In the genomic region with DNA sequence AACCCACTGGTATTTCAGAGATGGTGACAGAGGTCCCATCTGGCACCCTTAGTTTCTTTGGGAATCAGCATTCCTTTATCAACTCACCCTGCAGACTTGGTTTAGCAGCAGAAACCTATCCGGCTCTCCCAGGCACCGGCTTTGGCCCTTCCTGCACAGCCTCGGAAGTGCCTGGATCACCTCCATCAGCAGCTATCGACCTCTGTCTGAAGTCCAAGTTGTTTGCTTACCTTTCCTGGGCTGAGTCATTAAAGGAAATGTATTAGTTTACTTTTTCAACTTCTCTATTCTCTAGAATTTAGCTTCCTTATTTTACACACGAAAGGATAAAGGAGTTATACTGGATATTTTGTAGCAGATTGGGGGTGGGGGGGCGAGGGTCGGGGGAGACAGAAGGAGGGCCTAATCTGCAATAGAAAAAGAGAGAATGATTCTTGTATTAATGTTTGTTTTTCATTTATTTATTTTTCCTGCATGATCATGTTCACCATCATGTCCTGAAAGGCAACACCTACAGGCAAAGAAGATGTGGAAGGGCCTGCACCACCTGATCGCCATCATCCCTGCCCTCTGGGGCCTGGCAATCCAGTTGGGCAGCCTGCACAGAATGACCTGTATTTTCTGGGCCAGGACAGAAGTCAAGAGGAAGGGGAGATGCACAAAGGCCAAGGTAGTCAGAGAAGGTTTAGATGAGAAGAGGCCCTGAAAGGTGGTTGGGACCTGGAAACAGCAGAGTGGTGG, we compare ENCODE assay signal across 1 cellular context.
TF ChIP-seq lines count a peak whose summit lies in the region.

No MANE protein-coding gene starts in this region.

TF ChIP-seq in HepG2, 621 proteins besides CTCF, POLR2A, EP300 and RAD21 (continued from another document and continues in another):
- TF ChIP-seq FOXP1 (IDR thresholded peaks at IDR 0.05) (no peak), FOXP1 (CRISPR knock-in tag; IDR thresholded peaks at IDR 0.05) (peak; percentile 73; the same call in 1 of the 2 replicates), JDP2 (CRISPR knock-in tag; IDR thresholded peaks at IDR 0.05; ENCODE audit: borderline replicate concordance) (no peak), SAFB2 (CRISPR knock-in tag; IDR thresholded peaks at IDR 0.05; ENCODE audit: borderline replicate concordance, low read depth) (no peak), SKIL (CRISPR knock-in tag; IDR thresholded peaks at IDR 0.05; ENCODE audit: borderline replicate concordance) (peak; percentile 18; the same call in 1 of the 2 replicates), FOXA1 (IDR thresholded peaks at IDR 0.05) (no peak), FOXA1 (CRISPR knock-in tag; IDR thresholded peaks at IDR 0.05) (0 out of 2 replicates have a peak, but pooled peaks have one; percentile 35), BCL6 (CRISPR knock-in tag; IDR thresholded peaks at IDR 0.05) (peak; percentile 86), FOXA3 (CRISPR knock-in tag; IDR thresholded peaks at IDR 0.05) (peak; percentile 67), HIVEP1 (CRISPR knock-in tag; IDR thresholded peaks at IDR 0.05) (no peak), MXD4 (CRISPR knock-in tag; IDR thresholded peaks at IDR 0.05) (0 out of 2 replicates have a peak, but pooled peaks have one; percentile 4), FOXO1 (CRISPR knock-in tag; IDR thresholded peaks at IDR 0.05) (peak; percentile 73; the same call in 1 of the 2 replicates), CEBPG (CRISPR knock-in tag; IDR thresholded peaks at IDR 0.05) (peak; percentile 19; the same call in 1 of the 2 replicates), HNF1A (IDR thresholded peaks at IDR 0.05; ENCODE audit: low read depth) (no peak), HNF1A (CRISPR knock-in tag; IDR thresholded peaks at IDR 0.05; ENCODE audit: borderline replicate concordance) (no peak), MTA1 (CRISPR knock-in tag; IDR thresholded peaks at IDR 0.05; ENCODE audit: borderline replicate concordance) (0 out of 2 replicates have a peak, but pooled peaks have one; percentile 34), RAD51 (IDR thresholded peaks at IDR 0.05; ENCODE audit: borderline replicate concordance) (no peak), ELF3 (CRISPR knock-in tag; IDR thresholded peaks at IDR 0.05) (peak; percentile 96), FOXK1 (CRISPR knock-in tag; IDR thresholded peaks at IDR 0.05; ENCODE audit: borderline replicate concordance, low read depth) (peak; percentile 12; the same call in 1 of the 2 replicates), RFX3 (CRISPR knock-in tag; IDR thresholded peaks at IDR 0.05) (no peak), HDAC2 (CRISPR knock-in tag; IDR thresholded peaks at IDR 0.05) (peak; percentile 49; the same call in 1 of the 2 replicates), DPF2 (CRISPR knock-in tag; IDR thresholded peaks at IDR 0.05; ENCODE audit: borderline replicate concordance, low read depth) (peak; percentile 77), CENPBD1 (CRISPR knock-in tag; IDR thresholded peaks at IDR 0.05; ENCODE audit: borderline replicate concordance, low read depth) (no peak), ZNF775 (CRISPR knock-in tag; IDR thresholded peaks at IDR 0.05; ENCODE audit: borderline replicate concordance) (no peak), PITX1 (CRISPR knock-in tag; IDR thresholded peaks at IDR 0.05) (no peak), ZNF841 (CRISPR knock-in tag; IDR thresholded peaks at IDR 0.05; ENCODE audit: borderline replicate concordance) (no peak), ZNF772 (CRISPR knock-in tag; IDR thresholded peaks at IDR 0.05) (peak; percentile 34; the same call in 1 of the 2 replicates), GMEB2 (CRISPR knock-in tag; IDR thresholded peaks at IDR 0.05; ENCODE audit: low read depth) (no peak), CAMTA2 (CRISPR knock-in tag; IDR thresholded peaks at IDR 0.05; ENCODE audit: borderline replicate concordance) (no peak), ELF4 (CRISPR knock-in tag; IDR thresholded peaks at IDR 0.05; ENCODE audit: borderline replicate concordance) (no peak), ZMYM3 (CRISPR knock-in tag; IDR thresholded peaks at IDR 0.05) (peak; percentile 81), BORCS8-MEF2B (CRISPR knock-in tag; IDR thresholded peaks at IDR 0.05) (no peak), ZSCAN29 (CRISPR knock-in tag; conservative IDR thresholded peaks at IDR 0.05) (no peak), MEF2D (CRISPR knock-in tag; IDR thresholded peaks at IDR 0.05) (no peak), ZNF101 (CRISPR knock-in tag; IDR thresholded peaks at IDR 0.05; ENCODE audit: borderline replicate concordance, low read depth) (no peak), ARID3A (IDR thresholded peaks at IDR 0.05; ENCODE audit: low read depth, low read length) (peak; percentile 51; the same call in 1 of the 2 replicates), KAT2B (IDR thresholded peaks at IDR 0.05; ENCODE audit: borderline replicate concordance, low read depth, low read length) (peak; percentile 38; the same call in 1 of the 2 replicates), ATF1 (CRISPR knock-in tag; IDR thresholded peaks at IDR 0.05) (no peak), SALL1 (CRISPR knock-in tag; IDR thresholded peaks at IDR 0.05) (peak; percentile 84)
- TF ChIP-seq, protein P1, sequence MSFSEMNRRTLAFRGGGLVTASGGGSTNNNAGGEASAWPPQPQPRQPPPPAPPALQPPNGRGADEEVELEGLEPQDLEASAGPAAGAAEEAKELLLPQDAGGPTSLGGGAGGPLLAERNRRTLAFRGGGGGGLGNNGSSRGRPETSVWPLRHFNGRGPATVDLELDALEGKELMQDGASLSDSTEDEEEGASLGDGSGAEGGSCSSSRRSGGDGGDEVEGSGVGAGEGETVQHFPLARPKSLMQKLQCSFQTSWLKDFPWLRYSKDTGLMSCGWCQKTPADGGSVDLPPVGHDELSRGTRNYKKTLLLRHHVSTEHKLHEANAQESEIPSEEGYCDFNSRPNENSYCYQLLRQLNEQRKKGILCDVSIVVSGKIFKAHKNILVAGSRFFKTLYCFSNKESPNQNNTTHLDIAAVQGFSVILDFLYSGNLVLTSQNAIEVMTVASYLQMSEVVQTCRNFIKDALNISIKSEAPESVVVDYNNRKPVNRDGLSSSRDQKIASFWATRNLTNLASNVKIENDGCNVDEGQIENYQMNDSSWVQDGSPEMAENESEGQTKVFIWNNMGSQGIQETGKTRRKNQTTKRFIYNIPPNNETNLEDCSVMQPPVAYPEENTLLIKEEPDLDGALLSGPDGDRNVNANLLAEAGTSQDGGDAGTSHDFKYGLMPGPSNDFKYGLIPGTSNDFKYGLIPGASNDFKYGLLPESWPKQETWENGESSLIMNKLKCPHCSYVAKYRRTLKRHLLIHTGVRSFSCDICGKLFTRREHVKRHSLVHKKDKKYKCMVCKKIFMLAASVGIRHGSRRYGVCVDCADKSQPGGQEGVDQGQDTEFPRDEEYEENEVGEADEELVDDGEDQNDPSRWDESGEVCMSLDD (CRISPR knock-in tag; IDR thresholded peaks at IDR 0.05; ENCODE audit: borderline replicate concordance): no peak
- TF ChIP-seq, protein P2, sequence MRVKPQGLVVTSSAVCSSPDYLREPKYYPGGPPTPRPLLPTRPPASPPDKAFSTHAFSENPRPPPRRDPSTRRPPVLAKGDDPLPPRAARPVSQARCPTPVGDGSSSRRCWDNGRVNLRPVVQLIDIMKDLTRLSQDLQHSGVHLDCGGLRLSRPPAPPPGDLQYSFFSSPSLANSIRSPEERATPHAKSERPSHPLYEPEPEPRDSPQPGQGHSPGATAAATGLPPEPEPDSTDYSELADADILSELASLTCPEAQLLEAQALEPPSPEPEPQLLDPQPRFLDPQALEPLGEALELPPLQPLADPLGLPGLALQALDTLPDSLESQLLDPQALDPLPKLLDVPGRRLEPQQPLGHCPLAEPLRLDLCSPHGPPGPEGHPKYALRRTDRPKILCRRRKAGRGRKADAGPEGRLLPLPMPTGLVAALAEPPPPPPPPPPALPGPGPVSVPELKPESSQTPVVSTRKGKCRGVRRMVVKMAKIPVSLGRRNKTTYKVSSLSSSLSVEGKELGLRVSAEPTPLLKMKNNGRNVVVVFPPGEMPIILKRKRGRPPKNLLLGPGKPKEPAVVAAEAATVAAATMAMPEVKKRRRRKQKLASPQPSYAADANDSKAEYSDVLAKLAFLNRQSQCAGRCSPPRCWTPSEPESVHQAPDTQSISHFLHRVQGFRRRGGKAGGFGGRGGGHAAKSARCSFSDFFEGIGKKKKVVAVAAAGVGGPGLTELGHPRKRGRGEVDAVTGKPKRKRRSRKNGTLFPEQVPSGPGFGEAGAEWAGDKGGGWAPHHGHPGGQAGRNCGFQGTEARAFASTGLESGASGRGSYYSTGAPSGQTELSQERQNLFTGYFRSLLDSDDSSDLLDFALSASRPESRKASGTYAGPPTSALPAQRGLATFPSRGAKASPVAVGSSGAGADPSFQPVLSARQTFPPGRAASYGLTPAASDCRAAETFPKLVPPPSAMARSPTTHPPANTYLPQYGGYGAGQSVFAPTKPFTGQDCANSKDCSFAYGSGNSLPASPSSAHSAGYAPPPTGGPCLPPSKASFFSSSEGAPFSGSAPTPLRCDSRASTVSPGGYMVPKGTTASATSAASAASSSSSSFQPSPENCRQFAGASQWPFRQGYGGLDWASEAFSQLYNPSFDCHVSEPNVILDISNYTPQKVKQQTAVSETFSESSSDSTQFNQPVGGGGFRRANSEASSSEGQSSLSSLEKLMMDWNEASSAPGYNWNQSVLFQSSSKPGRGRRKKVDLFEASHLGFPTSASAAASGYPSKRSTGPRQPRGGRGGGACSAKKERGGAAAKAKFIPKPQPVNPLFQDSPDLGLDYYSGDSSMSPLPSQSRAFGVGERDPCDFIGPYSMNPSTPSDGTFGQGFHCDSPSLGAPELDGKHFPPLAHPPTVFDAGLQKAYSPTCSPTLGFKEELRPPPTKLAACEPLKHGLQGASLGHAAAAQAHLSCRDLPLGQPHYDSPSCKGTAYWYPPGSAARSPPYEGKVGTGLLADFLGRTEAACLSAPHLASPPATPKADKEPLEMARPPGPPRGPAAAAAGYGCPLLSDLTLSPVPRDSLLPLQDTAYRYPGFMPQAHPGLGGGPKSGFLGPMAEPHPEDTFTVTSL (CRISPR knock-in tag; IDR thresholded peaks at IDR 0.05; ENCODE audit: borderline replicate concordance): peak; percentile 84; the same call in 1 of the 2 replicates
